Comparison of ENCODE assay signal across 26 cellular contexts in genomic region chr9:84339523-84339922, GRCh38. TPM values are rescaled to one million over a fixed set of nuclear protein-coding genes. Genes with fewer than 3 reads are reported as not detected.
A peak's percentile ranks its signal among the peaks of the same experiment; 100 is the strongest.
DNase-seq lines count a peak whose midpoint lies in the region; ATAC-seq and TF ChIP-seq lines count a peak whose summit lies in the region.
"Had no signal": no experiment of that assay in that cellular context is flagged by ENCODE, and none has a peak within 500 bp of the region (broad histone marks: within the 10 kb centered on the region; RNA-seq: fewer than 3 reads in every experiment).

No MANE protein-coding gene starts in this region.

- DNase-seq in Daoy (ENCODE audit: low read depth) (peak; percentile 7), PC-9 (no peak), heart left ventricle (no peak), neural progenitor cell (ENCODE audit: low spot score) (no peak), foreskin melanocyte (no peak)
- DNase-seq in activated CD8-positive, alpha-beta memory T cell treated with anti-CD3 and anti-CD28 coated beads for 24 hours = no peak
- DNase-seq: activated CD8-positive, alpha-beta T cell treated with anti-CD3 and anti-CD28 coated beads for 36 hours; activated T-cell treated with anti-CD3 and anti-CD28 coated beads, Interleukin-2, amount 50 U/mL, for 72 hours; aorta; CD4-positive, CD25-positive, alpha-beta regulatory T cell; cerebellar nuclear complex; effector CD4-positive, alpha-beta T cell; GF-D8; MG63; NCI-H1694; NCI-H345 had no signal

- WGBS in heart left ventricle, 4 donors = 52 to 69% (median 58%) methylated on average over 4 of the region's 4 CpGs

- POLR2A ChIA-PET in PC-9 (lab: Charles Lee; ENCODE audit: unreplicated experiment) = interaction anchor here (0.6 kb wide), 2 partner anchors 40 to 389 kb away, joined by 4 to 12 read pairs; no protein-coding TSS in a partner anchor

- H3K4me3 Mint-ChIP-seq in neural progenitor cell = no peak overlapping the region
- H3K4me3 Mint-ChIP-seq: activated CD8-positive, alpha-beta T cell treated with anti-CD3 and anti-CD28 coated beads for 36 hours; activated naive CD4-positive, alpha-beta T cell treated with anti-CD3 and anti-CD28 coated beads, Interleukin-2, amount 50 U/mL, for 24 hours; activated T-cell treated with anti-CD3 and anti-CD28 coated beads, Interleukin-2, amount 50 U/mL, for 72 hours; CD4-positive, CD25-positive, alpha-beta regulatory T cell; stimulated activated memory B cell treated with anti-CD40 and anti-IgM and Interleukin-4, amounts not matched to agents 10 μg/mL and 1 μg/mL and 100 μg/mL, for 72 hours had no signal

- ATAC-seq in heart left ventricle (peak in 2 of 4 donors; percentile 6 to 10), GM21360 (IDR thresholded peaks at IDR 0.05; ENCODE audit: unreplicated experiment) (no peak)
- ATAC-seq: activated CD4-positive, CD25-positive, alpha-beta regulatory T cell treated with anti-CD3 and anti-CD28 coated beads, Interleukin-2, amount 50 U/mL, for 24 hours; activated CD8-positive, alpha-beta T cell treated with anti-CD3 and anti-CD28 coated beads for 36 hours; sciatic nerve; stimulated activated memory B cell treated with anti-CD40 and anti-IgM and Interleukin-4, amounts not matched to agents 10 μg/mL and 1 μg/mL and 100 μg/mL, for 72 hours had no signal

- CTCF ChIA-PET in PC-9 (lab: Charles Lee) = no interaction called here

- H3K9me3 ChIP-seq in PC-9 (ENCODE audit: insufficient read depth, low read depth) (no peaks in the 10 kb centered on the region), heart left ventricle (no peaks in the 10 kb centered on the region), neural progenitor cell (ENCODE audit: low read depth) (no peaks in the 10 kb centered on the region)
- H3K9me3 ChIP-seq: MG63 had no signal

- H3K4me2 ChIP-seq in PC-9 (peak overlapping the region; percentile 67), neural progenitor cell (peak overlapping the region; percentile 41)

- no peak for TF ChIP-seq POLR2A in heart left ventricle (IDR thresholded peaks at IDR 0.05)

- H3F3A ChIP-seq in PC-9 (ENCODE audit: insufficient read depth, low read depth) (0 out of 2 replicates have a peak, but pooled peaks cover 6% of the 10 kb centered on the region), neural progenitor cell (ENCODE audit: low read depth) (no peaks in the 10 kb centered on the region)

- H3K27ac ChIP-seq in PC-9 (peak overlapping the region; percentile 79), heart left ventricle (peak overlapping the region in 11 of 12 donors; percentile 26 to 71 (median 64)), neural progenitor cell (no peak overlapping the region)
- H3K27ac ChIP-seq: RWPE1 had no signal

- H4K20me1 ChIP-seq in PC-9 (ENCODE audit: insufficient read depth) (no peaks in the 10 kb centered on the region), neural progenitor cell (ENCODE audit: low read depth) (no peaks in the 10 kb centered on the region)

- intact Hi-C loops in PC-9 (cut with micrococcal nuclease; ENCODE audit: unreplicated experiment) (no loop called here), heart left ventricle (cut with DNase I) (no loop called here)

- peaks cover 12% of the 10 kb centered on the region for H3K4me1 Mint-ChIP-seq in neural progenitor cell
- H3K4me1 Mint-ChIP-seq: activated naive CD4-positive, alpha-beta T cell treated with anti-CD3 and anti-CD28 coated beads, Interleukin-2, amount 50 U/mL, for 24 hours; CD4-positive, CD25-positive, alpha-beta regulatory T cell; IgD-negative memory B cell; stimulated activated memory B cell treated with anti-CD40 and anti-IgM and Interleukin-4, amounts not matched to agents 10 μg/mL and 1 μg/mL and 100 μg/mL, for 72 hours had no signal

- H3K27me3 Mint-ChIP-seq in neural progenitor cell (ENCODE audit: insufficient read depth, low read depth) = no peaks in the 10 kb centered on the region
- H3K27me3 Mint-ChIP-seq: activated naive CD4-positive, alpha-beta T cell treated with anti-CD3 and anti-CD28 coated beads, Interleukin-2, amount 50 U/mL, for 24 hours; stimulated activated memory B cell treated with anti-CD40 and anti-IgM and Interleukin-4, amounts not matched to agents 10 μg/mL and 1 μg/mL and 100 μg/mL, for 72 hours had no signal

- H3K36me3 ChIP-seq in PC-9 (ENCODE audit: low read depth) (no peaks in the 10 kb centered on the region), heart left ventricle (no peaks in the 10 kb centered on the region), neural progenitor cell (no peaks in the 10 kb centered on the region)
- H3K36me3 ChIP-seq: MG63 had no signal

- H3K9me2 ChIP-seq in PC-9 (ENCODE audit: insufficient read depth) = no peaks in the 10 kb centered on the region

- H3K36me3 Mint-ChIP-seq in neural progenitor cell = no peaks in the 10 kb centered on the region
- H3K36me3 Mint-ChIP-seq: activated naive CD4-positive, alpha-beta T cell treated with anti-CD3 and anti-CD28 coated beads, Interleukin-2, amount 50 U/mL, for 24 hours; CD4-positive, CD25-positive, alpha-beta regulatory T cell; IgD-negative memory B cell; stimulated activated memory B cell treated with anti-CD40 and anti-IgM and Interleukin-4, amounts not matched to agents 10 μg/mL and 1 μg/mL and 100 μg/mL, for 72 hours had no signal

- H3K4me3 ChIP-seq in PC-9 (no peak overlapping the region), heart left ventricle (peak overlapping the region in 1 of 12 donors; percentile 26), neural progenitor cell (no peak overlapping the region)
- H3K4me3 ChIP-seq: GM12878, MG63 had no signal

- no peaks in the 10 kb centered on the region for H3K9me3 Mint-ChIP-seq in neural progenitor cell
- H3K9me3 Mint-ChIP-seq: activated CD8-positive, alpha-beta T cell treated with anti-CD3 and anti-CD28 coated beads for 36 hours; activated naive CD4-positive, alpha-beta T cell treated with anti-CD3 and anti-CD28 coated beads, Interleukin-2, amount 50 U/mL, for 24 hours; activated T-cell treated with anti-CD3 and anti-CD28 coated beads, Interleukin-2, amount 50 U/mL, for 72 hours; IgD-negative memory B cell; stimulated activated memory B cell treated with anti-CD40 and anti-IgM and Interleukin-4, amounts not matched to agents 10 μg/mL and 1 μg/mL and 100 μg/mL, for 72 hours had no signal

- BruUV-seq in PC-9 (replicated peaks; lab: Mats Ljungman, UMichigan) = no TSS peak

- H3K27ac Mint-ChIP-seq in neural progenitor cell = no peak overlapping the region
- H3K27ac Mint-ChIP-seq: activated CD8-positive, alpha-beta T cell treated with anti-CD3 and anti-CD28 coated beads for 36 hours; activated naive CD4-positive, alpha-beta T cell treated with anti-CD3 and anti-CD28 coated beads, Interleukin-2, amount 50 U/mL, for 24 hours; activated T-cell treated with anti-CD3 and anti-CD28 coated beads, Interleukin-2, amount 50 U/mL, for 72 hours; CD4-positive, CD25-positive, alpha-beta regulatory T cell; IgD-negative memory B cell; stimulated activated memory B cell treated with anti-CD40 and anti-IgM and Interleukin-4, amounts not matched to agents 10 μg/mL and 1 μg/mL and 100 μg/mL, for 72 hours had no signal

- H3K79me2 ChIP-seq in PC-9 (ENCODE audit: low read depth) (no peaks in the 10 kb centered on the region), neural progenitor cell (ENCODE audit: low read depth) (no peaks in the 10 kb centered on the region)

- no peak overlapping the region for H3K9ac ChIP-seq in neural progenitor cell

- H3K4me1 ChIP-seq in PC-9 (replicated peaks; ENCODE audit: insufficient read depth) = peaks cover 14% of the 10 kb centered on the region
- H3K4me1 ChIP-seq in heart left ventricle = peaks cover 0 to 25% (median 5%) of the 10 kb centered on the region in 12 donors
- H3K4me1 ChIP-seq in neural progenitor cell = peaks cover 9% of the 10 kb centered on the region

- H2AFZ ChIP-seq in PC-9 (no peak overlapping the region), neural progenitor cell (replicated peaks) (no peak overlapping the region)

- H3K27me3 ChIP-seq in PC-9 (ENCODE audit: insufficient read depth, low read depth) (no peaks in the 10 kb centered on the region), heart left ventricle (no peaks in the 10 kb centered on the region), neural progenitor cell (no peaks in the 10 kb centered on the region)
- H3K27me3 ChIP-seq: MG63 had no signal

- no peak for TF ChIP-seq CTCF in PC-9 (conservative IDR thresholded peaks at IDR 0.05)
- TF ChIP-seq CTCF in heart left ventricle (IDR thresholded peaks at IDR 0.05) = no peak
- no peak for TF ChIP-seq CTCF in neural progenitor cell (IDR thresholded peaks at IDR 0.05)

RNA-seq across cellular contexts. Expression of gene SLC28A3, which starts 1.0 kb away (rescaled TPM):
- 0.06 and 0.36 TPM in 2 replicates for total RNA-seq in Daoy (2014; rRNA removed; shearing (Covaris generic))
- 0.08 and 0.13 TPM in 2 replicates for total RNA-seq in PC-9 (2021)
- total RNA-seq in heart left ventricle = 1 to 10 TPM in 1 of 9 donors, under 1 TPM in 7, not detected in 1; 0.10 to 5.7 (median 0.22) TPM
- polyA plus RNA-seq in heart left ventricle = under 1 TPM; 0.04 TPM
- 0.06 TPM in 1 of 2 replicates, not detected in the other for total RNA-seq in neural progenitor cell (ENCODE audit: low replicate concordance)
- total RNA-seq: CD4-positive, CD25-positive, alpha-beta regulatory T cell; H1; lung microvascular endothelial cell had no signal
- polyA plus RNA-seq: aorta; CD4-positive, CD25-positive, alpha-beta regulatory T cell; IgD-negative memory B cell had no signal
